7 cellular contexts compared by ENCODE assay signal in the genomic region with DNA sequence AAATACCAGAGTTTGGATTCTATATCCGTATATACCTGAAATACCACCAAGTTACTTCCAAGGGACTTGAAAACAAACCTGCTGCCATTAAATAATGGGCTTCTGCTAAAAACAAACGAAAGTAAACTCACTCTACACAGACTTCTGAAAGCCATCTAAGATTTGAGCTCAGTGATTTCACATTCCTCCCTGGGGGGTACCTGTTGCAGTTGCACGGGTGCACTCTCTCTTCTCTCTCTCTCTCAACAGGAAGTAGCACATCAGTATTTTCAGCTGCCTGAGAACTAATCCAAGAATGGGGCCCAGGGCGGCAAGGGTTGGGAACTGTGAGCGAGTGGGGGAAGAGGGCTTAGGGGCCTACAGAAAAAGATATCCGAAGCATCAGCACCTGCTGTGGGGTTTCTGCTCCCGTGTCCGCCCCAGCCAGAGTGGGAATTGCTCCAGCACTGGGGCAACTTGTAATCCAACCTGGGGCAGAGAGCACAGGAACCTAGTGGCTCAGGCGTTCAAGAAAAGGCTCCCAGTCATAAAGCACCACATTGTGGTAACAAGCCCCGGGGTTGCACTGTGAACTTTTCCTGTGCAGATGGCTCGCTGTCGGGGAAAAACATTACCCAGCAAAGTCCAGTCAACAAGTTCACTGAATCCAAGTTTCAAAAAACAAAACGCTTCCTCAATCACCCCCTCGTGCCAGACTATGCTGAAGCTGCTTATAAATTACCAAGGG.
DNase-seq lines count a peak whose midpoint lies in the region; ATAC-seq and TF ChIP-seq lines count a peak whose summit lies in the region.

No MANE protein-coding gene starts in this region.

- H2AFZ ChIP-seq in KMS-11 (ENCODE audit: low read depth), result peak overlapping the region; percentile 97

- H3K4me3 ChIP-seq in KMS-11 (IDR thresholded peaks at IDR 0.05; ENCODE audit: insufficient read depth, low read depth, low read length) (peak overlapping the region; percentile 64), right atrium auricular region (peak overlapping the region in 1 of 2 donors; percentile 42), skeletal muscle tissue (ENCODE audit: low read length in 3 of 3) (peak overlapping the region in 2 of 3 donors; percentile 17 to 81)

- H3K9me3 ChIP-seq in right atrium auricular region (no peaks in the 10 kb centered on the region), skeletal muscle tissue (ENCODE audit: control insufficient read depth in 3 of 3, low read length in 3 of 3) (no peaks in the 10 kb centered on the region)

- no peaks in the 10 kb centered on the region for H3K36me3 ChIP-seq in KMS-11 (ENCODE audit: insufficient read depth)
- no peaks in the 10 kb centered on the region for H3K36me3 ChIP-seq in right atrium auricular region
- H3K36me3 ChIP-seq in skeletal muscle tissue (ENCODE audit: control insufficient read depth in 3 of 3, insufficient read depth in 3 of 3, low read length in 3 of 3), result no peaks in the 10 kb centered on the region

- no peaks in the 10 kb centered on the region for H3K79me2 ChIP-seq in KMS-11 (ENCODE audit: insufficient read depth, low read depth)

- no peaks in the 10 kb centered on the region for H4K20me1 ChIP-seq in KMS-11 (ENCODE audit: insufficient read depth)

- ATAC-seq in GM18517 (IDR thresholded peaks at IDR 0.05; ENCODE audit: unreplicated experiment), result peak; percentile 93
- ATAC-seq in GM21723 (IDR thresholded peaks at IDR 0.05; ENCODE audit: unreplicated experiment), result peak; percentile 86

- DNase-seq in activated T-cell treated with anti-CD3 and anti-CD28 coated beads, Interleukin-2, amount 50 U/mL, for 1 hour, result peak; percentile 19
- DNase-seq in right atrium auricular region (ENCODE audit: low spot score) (no peak), pons (ENCODE audit: low spot score) (no peak)

- peak overlapping the region; percentile 49; the same call in 1 of the 2 replicates for H3K9ac ChIP-seq in KMS-11
- peak overlapping the region in 2 of 3 donors; percentile 50 to 73 for H3K9ac ChIP-seq in skeletal muscle tissue (ENCODE audit: low read depth in 1 of 3, low read length in 3 of 3)

- no peaks in the 10 kb centered on the region for H3K27me3 ChIP-seq in KMS-11 (ENCODE audit: insufficient read depth, low read depth)
- no peaks in the 10 kb centered on the region for H3K27me3 ChIP-seq in right atrium auricular region
- no peaks in the 10 kb centered on the region for H3K27me3 ChIP-seq in skeletal muscle tissue (ENCODE audit: control insufficient read depth in 3 of 3, insufficient read depth in 3 of 3, low read length in 3 of 3)

- H3K4me1 ChIP-seq in KMS-11 (ENCODE audit: low read depth, poor library complexity, severe bottlenecking), result peaks cover 16% of the 10 kb centered on the region
- peaks cover 0 to 34% of the 10 kb centered on the region in 2 donors for H3K4me1 ChIP-seq in right atrium auricular region
- H3K4me1 ChIP-seq in skeletal muscle tissue (ENCODE audit: control insufficient read depth in 3 of 3, insufficient read depth in 3 of 3, low read length in 3 of 3), result peaks cover 6 to 12% (median 11%) of the 10 kb centered on the region in 3 donors

- H3K4me2 ChIP-seq in KMS-11, result peak overlapping the region; percentile 77

- TF ChIP-seq CTCF in KMS-11 (conservative IDR thresholded peaks at IDR 0.05; ENCODE audit: low read depth, low read length) (no peak), right atrium auricular region (IDR thresholded peaks at IDR 0.05) (no peak)

- H3K27ac ChIP-seq in KMS-11 (peak overlapping the region; percentile 60), right atrium auricular region (peak overlapping the region; percentile 61 to 91), skeletal muscle tissue (ENCODE audit: low read depth, low read length) (peak overlapping the region; percentile 68)
